In genomic region chr3:31738423-31738822, GRCh38 we compare ENCODE assay signal across 18 cellular contexts.
DNase-seq lines count a peak whose midpoint lies in the region; ATAC-seq and TF ChIP-seq lines count a peak whose summit lies in the region.
"Had no signal": no experiment of that assay in that cellular context is flagged by ENCODE, and none has a peak within 500 bp of the region (broad histone marks: within the 10 kb centered on the region; RNA-seq: fewer than 3 reads in every experiment).

No MANE protein-coding gene starts in this region.

- no peak for TF ChIP-seq CTCF in heart left ventricle (IDR thresholded peaks at IDR 0.05)
- no peak for TF ChIP-seq CTCF in fibroblast of villous mesenchyme (IDR thresholded peaks at IDR 0.05; ENCODE audit: insufficient read depth, low read depth, low read length)
- TF ChIP-seq CTCF in omental fat pad (IDR thresholded peaks at IDR 0.05), result no peak
- no peak for TF ChIP-seq CTCF in PC-9 (conservative IDR thresholded peaks at IDR 0.05)

- H3K27me3 ChIP-seq in heart left ventricle (no peaks in the 10 kb centered on the region), PC-9 (ENCODE audit: insufficient read depth, low read depth) (no peaks in the 10 kb centered on the region)
- H3K27me3 ChIP-seq: BLaER1 had no signal

- intact Hi-C loops in heart left ventricle (cut with DNase I) (no loop called here), left cardiac atrium (cut with DNase I) (no loop called here), PC-9 (cut with micrococcal nuclease; ENCODE audit: unreplicated experiment) (no loop called here)

- 50 to 65% (median 56%) methylated on average over 6 of the region's 6 CpGs for WGBS in heart left ventricle, 4 donors

- H3K9me3 ChIP-seq in heart left ventricle (no peaks in the 10 kb centered on the region), PC-9 (ENCODE audit: insufficient read depth, low read depth) (no peaks in the 10 kb centered on the region)
- H3K9me3 ChIP-seq: A549, BLaER1 had no signal

- H3K36me3 ChIP-seq in heart left ventricle (no peaks in the 10 kb centered on the region), PC-9 (ENCODE audit: low read depth) (no peaks in the 10 kb centered on the region)
- H3K36me3 ChIP-seq: BLaER1 had no signal

- H3K4me3 ChIP-seq in heart left ventricle (no peak overlapping the region), fibroblast of villous mesenchyme (ENCODE audit: low read depth, low read length) (no peak overlapping the region), PC-9 (no peak overlapping the region)
- H3K4me3 ChIP-seq: A549, BLaER1, GM12878 had no signal

- no peaks in the 10 kb centered on the region for H3K9me2 ChIP-seq in PC-9 (ENCODE audit: insufficient read depth)

- H3F3A ChIP-seq in PC-9 (ENCODE audit: insufficient read depth, low read depth), result no peaks in the 10 kb centered on the region

- H3K27ac ChIP-seq in heart left ventricle, result no peak overlapping the region
- H3K27ac ChIP-seq in PC-9, result no peak overlapping the region
- H3K27ac ChIP-seq: 22Rv1, A549, BLaER1 had no signal

- CTCF ChIA-PET in PC-9 (lab: Charles Lee), result interaction anchor here (0.7 kb wide), 2 partner anchors 19 to 967 kb away, joined by 3 to 4 read pairs; no protein-coding TSS in a partner anchor

- POLR2A ChIA-PET in PC-9 (lab: Charles Lee; ENCODE audit: unreplicated experiment), result interaction anchor here (1.0 kb wide), 1 partner anchor 138 kb away, joined by 3 read pairs; no protein-coding TSS in a partner anchor

- no TSS peak for BruUV-seq in PC-9 (replicated peaks; lab: Mats Ljungman, UMichigan)

- no peaks in the 10 kb centered on the region for H4K20me1 ChIP-seq in PC-9 (ENCODE audit: insufficient read depth)
- H4K20me1 ChIP-seq: BLaER1 had no signal

- no peaks in the 10 kb centered on the region for H3K79me2 ChIP-seq in PC-9 (ENCODE audit: low read depth)

- DNase-seq in NCI-H1092 treated with DMSO at 0.1 percent for 48 hours (lab: John Stamatoyannopoulos, UW), result peak; percentile 4
- DNase-seq in NCI-H1092 (lab: John Stamatoyannopoulos, UW), result no peak
- no peak for DNase-seq in heart left ventricle
- no peak for DNase-seq in left cardiac atrium
- DNase-seq in fibroblast of villous mesenchyme (ENCODE audit: low read depth), result peak; percentile 39
- peak; percentile 39 for DNase-seq in mucosa of gallbladder (ENCODE audit: low spot score)
- no peak for DNase-seq in omental fat pad (ENCODE audit: low spot score)
- DNase-seq in PC-9, result no peak
- DNase-seq: AML-193; Calu3; CD8-positive, alpha-beta T cell; DMS79 treated with DMSO at 0.1 percent for 48 hours; EL; H9 had no signal

- TF ChIP-seq POLR2A in heart left ventricle (IDR thresholded peaks at IDR 0.05), result no peak

- no peak overlapping the region for H3K4me2 ChIP-seq in PC-9
- H3K4me2 ChIP-seq: A549, BLaER1 had no signal

- peaks cover 0 to 19% (median 1%) of the 10 kb centered on the region in 12 donors for H3K4me1 ChIP-seq in heart left ventricle
- no peaks in the 10 kb centered on the region for H3K4me1 ChIP-seq in PC-9 (replicated peaks; ENCODE audit: insufficient read depth)
- H3K4me1 ChIP-seq: A549, BLaER1 had no signal

- ATAC-seq in heart left ventricle (peak; percentile 56 to 83 (median 63)), left cardiac atrium (no peak), omental fat pad (ENCODE audit: low FRiP score) (no peak)
- ATAC-seq: A549; CD8-positive, alpha-beta T cell; GM12878 had no signal

- H2AFZ ChIP-seq in PC-9, result no peak overlapping the region

Comparison
In these comparisons a context has a peak if more than half of its experiments do, and no peak if none do; other contexts are left out.
1. DNase-seq: peak in NCI-H1092 treated with DMSO at 0.1 percent for 48 hours (single experiment), fibroblast of villous mesenchyme (single experiment) and mucosa of gallbladder (single experiment); none in NCI-H1092 (single experiment), heart left ventricle (0 of 5), left cardiac atrium (single experiment), omental fat pad (single experiment) and PC-9 (0 of 2).
2. ATAC-seq: peak in heart left ventricle (4 of 4); none in left cardiac atrium (0 of 2) and omental fat pad (single experiment).